Comparison of ENCODE assay signal across 9 cellular contexts in the genomic region with DNA sequence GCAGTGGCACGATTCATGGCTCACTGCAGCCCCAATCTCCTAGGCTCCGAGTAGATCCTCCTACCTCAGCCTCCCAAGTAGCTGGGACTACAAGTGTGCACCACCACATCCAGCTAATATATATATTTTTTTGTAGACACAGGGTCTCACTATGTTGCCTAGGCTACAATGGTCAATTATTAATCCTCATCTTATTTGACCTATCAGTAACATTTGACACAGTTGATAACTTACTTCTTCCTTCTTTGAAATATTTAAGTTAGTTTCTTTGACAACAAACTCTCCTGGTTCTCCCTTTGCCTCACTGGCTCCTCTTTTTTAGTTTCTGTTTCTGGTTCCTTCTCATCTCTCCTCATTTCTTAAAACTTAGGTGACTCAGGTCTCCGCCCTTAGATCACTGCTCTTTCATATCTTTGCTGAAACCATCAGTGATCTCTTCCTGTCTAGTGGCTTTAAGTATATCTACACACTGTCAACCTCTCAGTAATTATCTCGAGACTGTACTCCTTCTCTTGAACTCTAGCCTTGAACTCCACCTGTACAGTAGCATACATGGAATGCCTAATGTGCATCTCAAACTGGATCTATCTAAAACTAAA. TPM values are rescaled to one million over a fixed set of nuclear protein-coding genes. Genes with fewer than 3 reads are reported as not detected.
DNase-seq lines count a peak whose midpoint lies in the region; ATAC-seq and TF ChIP-seq lines count a peak whose summit lies in the region.
"Had no signal": no experiment of that assay in that cellular context is flagged by ENCODE, and none has a peak within 500 bp of the region (broad histone marks: within the 10 kb centered on the region; RNA-seq: fewer than 3 reads in every experiment).

No MANE protein-coding gene starts in this region.

- H3K4me3 Mint-ChIP-seq in activated T-cell treated with anti-CD3 and anti-CD28 coated beads, Interleukin-2, amount 50 U/mL, for 24 hours, result peak overlapping the region; percentile 31
- no peak overlapping the region for H3K4me3 Mint-ChIP-seq in stimulated activated memory B cell treated with anti-CD40 and anti-IgM and Interleukin-4, amounts not matched to agents 10 μg/mL and 1 μg/mL and 100 μg/mL, for 72 hours

- peaks cover 38% of the 10 kb centered on the region for H3K4me1 Mint-ChIP-seq in activated T-cell treated with anti-CD3 and anti-CD28 coated beads, Interleukin-2, amount 50 U/mL, for 24 hours (ENCODE audit: low read depth)
- H3K4me1 Mint-ChIP-seq in stimulated activated memory B cell treated with anti-CD40 and anti-IgM and Interleukin-4, amounts not matched to agents 10 μg/mL and 1 μg/mL and 100 μg/mL, for 72 hours, result peaks cover 13% of the 10 kb centered on the region

- H3K9me3 Mint-ChIP-seq in activated T-cell treated with anti-CD3 and anti-CD28 coated beads, Interleukin-2, amount 50 U/mL, for 24 hours, result peaks cover 9% of the 10 kb centered on the region
- H3K9me3 Mint-ChIP-seq in stimulated activated memory B cell treated with anti-CD40 and anti-IgM and Interleukin-4, amounts not matched to agents 10 μg/mL and 1 μg/mL and 100 μg/mL, for 72 hours, result peaks cover 2% of the 10 kb centered on the region

- ATAC-seq in HG02852 (IDR thresholded peaks at IDR 0.05; ENCODE audit: unreplicated experiment), result peak; percentile 93
- peak; percentile 75 for ATAC-seq in stimulated activated memory B cell treated with anti-CD40 and anti-IgM and Interleukin-4, amounts not matched to agents 10 μg/mL and 1 μg/mL and 100 μg/mL, for 72 hours

- H3K27me3 Mint-ChIP-seq in activated T-cell treated with anti-CD3 and anti-CD28 coated beads, Interleukin-2, amount 50 U/mL, for 24 hours, result no peaks in the 10 kb centered on the region
- no peaks in the 10 kb centered on the region for H3K27me3 Mint-ChIP-seq in stimulated activated memory B cell treated with anti-CD40 and anti-IgM and Interleukin-4, amounts not matched to agents 10 μg/mL and 1 μg/mL and 100 μg/mL, for 72 hours

- TF ChIP-seq CTCF in foreskin fibroblast (IDR thresholded peaks at IDR 0.05; ENCODE audit: low read depth, low read length), result no peak

- no peak overlapping the region for H3K4me3 ChIP-seq in foreskin fibroblast (ENCODE audit: low read depth in 1 of 2, low read length in 2 of 2)

- no peak for DNase-seq in activated T-cell treated with anti-CD3 and anti-CD28 coated beads, Interleukin-2, amount 50 U/mL, for 24 hours
- DNase-seq in activated T-cell treated with anti-CD3 and anti-CD28 coated beads for 4 hours (no peak), NOMO-1 treated with DMSO at 0.1 percent for 48 hours (lab: John Stamatoyannopoulos, UW; ENCODE audit: unreplicated experiment) (peak; percentile 83), H4 (ENCODE audit: low spot score) (no peak), NCI-H2081 treated with DMSO at 0.1 percent for 48 hours (lab: John Stamatoyannopoulos, UW) (no peak), foreskin fibroblast (no peak)
- DNase-seq: activated CD4-positive, alpha-beta T cell treated with anti-CD3 and anti-CD28 coated beads, Interleukin-2, amount 50 U/mL, for 1 hour had no signal

- peaks cover 78% of the 10 kb centered on the region for H3K36me3 Mint-ChIP-seq in activated T-cell treated with anti-CD3 and anti-CD28 coated beads, Interleukin-2, amount 50 U/mL, for 24 hours (ENCODE audit: low read depth)
- peaks cover 18% of the 10 kb centered on the region for H3K36me3 Mint-ChIP-seq in stimulated activated memory B cell treated with anti-CD40 and anti-IgM and Interleukin-4, amounts not matched to agents 10 μg/mL and 1 μg/mL and 100 μg/mL, for 72 hours

- H3K27ac Mint-ChIP-seq in activated T-cell treated with anti-CD3 and anti-CD28 coated beads, Interleukin-2, amount 50 U/mL, for 24 hours, result peak overlapping the region; percentile 94
- H3K27ac Mint-ChIP-seq in stimulated activated memory B cell treated with anti-CD40 and anti-IgM and Interleukin-4, amounts not matched to agents 10 μg/mL and 1 μg/mL and 100 μg/mL, for 72 hours, result peak overlapping the region; percentile 9

RNA-seq across cellular contexts. Expression of gene PGAP1, which starts 11.5 kb away (rescaled TPM):
- 1.4 and 1.6 TPM in 2 replicates for total RNA-seq in H4 (2014; rRNA removed; shearing (Covaris generic))
